20 cellular contexts compared by ENCODE assay signal in genomic region chr18:76350134-76351025, GRCh38.
"Had no signal": no experiment of that assay in that cellular context is flagged by ENCODE, and none has a peak within 500 bp of the region (broad histone marks: within the 10 kb centered on the region; RNA-seq: fewer than 3 reads in every experiment).

No MANE protein-coding gene starts in this region.

- H3K9me3 Mint-ChIP-seq: stimulated activated effector memory CD8-positive, alpha-beta T cell treated with anti-CD3 and anti-CD28 coated beads, Interleukin-12 subunit alpha, Interleukin-12 subunit beta, amount 100 ng/mL, for 72 hours had no signal

- H3K27ac Mint-ChIP-seq: activated naive CD8-positive, alpha-beta T cell treated with anti-CD3 and anti-CD28 coated beads, Interleukin-2, amount 50 U/mL, for 24 hours; activated T-helper 1 cell treated with anti-CD3 and anti-CD28 coated beads, Interleukin-12 subunit alpha, Interleukin-12 subunit beta, Interleukin-2, Interleukin-4 antibody, amounts not matched to agents 30 ng/mL and 10 ng/mL and 1 ng/mL, durations not matched to agents 14 hours and 24 hours and 36 hours; mesothelial cell of epicardium; natural killer cell; T-helper 2 cell treated with Interferon-gamma antibody and Interleukin-4, amounts not matched to agents 5 μg/mL and 100 μg/mL, for 36 hours had no signal

- H3K4me3 Mint-ChIP-seq: activated naive CD8-positive, alpha-beta T cell treated with anti-CD3 and anti-CD28 coated beads, Interleukin-2, amount 50 U/mL, for 24 hours; activated T-helper 1 cell treated with anti-CD3 and anti-CD28 coated beads, Interleukin-12 subunit alpha, Interleukin-12 subunit beta, Interleukin-2, Interleukin-4 antibody, amounts not matched to agents 30 ng/mL and 10 ng/mL and 1 ng/mL, durations not matched to agents 14 hours and 24 hours and 36 hours; natural killer cell; stimulated activated effector memory CD8-positive, alpha-beta T cell treated with anti-CD3 and anti-CD28 coated beads, Interleukin-12 subunit alpha, Interleukin-12 subunit beta, amount 100 ng/mL, for 72 hours; T-helper 2 cell treated with Interferon-gamma antibody and Interleukin-4, amounts not matched to agents 5 μg/mL and 100 μg/mL, for 36 hours had no signal

- H3K36me3 Mint-ChIP-seq: natural killer cell; stimulated activated effector memory CD8-positive, alpha-beta T cell treated with anti-CD3 and anti-CD28 coated beads, Interleukin-12 subunit alpha, Interleukin-12 subunit beta, amount 100 ng/mL, for 72 hours had no signal

- ATAC-seq: activated CD4-positive, CD25-positive, alpha-beta regulatory T cell treated with anti-CD3 and anti-CD28 coated beads, Interleukin-2, amount 50 U/mL, for 24 hours; activated naive CD8-positive, alpha-beta T cell treated with anti-CD3 and anti-CD28 coated beads, Interleukin-2, amount 50 U/mL, for 24 hours; body of pancreas; left lobe of liver; natural killer cell; right cardiac atrium; SK-N-SH treated with all-trans-retinoic acid at 6 μM for 48 hours; stimulated activated effector memory CD8-positive, alpha-beta T cell treated with anti-CD3 and anti-CD28 coated beads, Interleukin-12 subunit alpha, Interleukin-12 subunit beta, amount 100 ng/mL, for 72 hours had no signal

- DNase-seq: activated CD4-positive, alpha-beta T cell treated with anti-CD3 and anti-CD28 coated beads, Interleukin-2, amount 50 U/mL, for 1 hour; activated gamma-delta T cell; activated naive CD4-positive, alpha-beta T cell treated with anti-CD3 and anti-CD28 coated beads, Interleukin-2, amount 50 U/mL, for 16 hours; activated naive CD8-positive, alpha-beta T cell treated with anti-CD3 and anti-CD28 coated beads, Interleukin-2, amount 50 U/mL, for 24 hours; anterior cingulate cortex; body of pancreas; effector CD4-positive, alpha-beta T cell; foreskin fibroblast; natural killer cell; right cardiac atrium; small intestine; stimulated activated CD4-positive, alpha-beta T cell treated with anti-CD3 and anti-CD28 coated beads, Interleukin-2, amount 100 ng/mL, for 24 hours; transverse colon had no signal
